1 cellular context compared by ENCODE assay signal in the genomic region with DNA sequence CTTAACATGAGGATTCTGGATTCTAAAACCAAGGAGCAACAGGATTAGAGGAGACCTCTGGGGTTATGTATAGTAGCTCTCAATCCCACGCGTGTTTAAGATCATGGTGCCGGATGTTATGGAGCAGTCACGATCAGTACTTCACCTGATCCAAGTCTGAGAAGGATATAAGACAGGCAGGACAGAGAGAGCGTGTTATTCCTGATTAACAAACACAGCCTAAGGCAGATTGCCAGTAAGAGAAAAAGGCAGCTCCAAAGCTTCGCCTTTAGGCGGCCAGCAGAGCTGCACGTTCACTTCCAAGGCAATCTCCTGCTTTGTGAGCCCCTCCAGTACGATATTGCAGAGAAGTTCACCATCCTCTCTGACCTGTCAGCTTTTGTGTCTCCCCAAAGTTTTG.
TF ChIP-seq lines count a peak whose summit lies in the region.

No MANE protein-coding gene starts in this region.

TF ChIP-seq in SK-N-SH, 30 proteins besides CTCF, POLR2A, EP300 and RAD21:
- no peak for TF ChIP-seq SIN3A (IDR thresholded peaks at IDR 0.05; ENCODE audit: borderline replicate concordance, low read depth, low read length)
- TF ChIP-seq TCF12 (IDR thresholded peaks at IDR 0.05), result no peak
- no peak for TF ChIP-seq EZH2phosphoT487 (IDR thresholded peaks at IDR 0.05; ENCODE audit: borderline replicate concordance, low read depth)
- TF ChIP-seq MXI1 (IDR thresholded peaks at IDR 0.05; ENCODE audit: low read depth, low read length), result no peak
- no peak for TF ChIP-seq RXRA (IDR thresholded peaks at IDR 0.05; ENCODE audit: borderline replicate concordance, low read depth)
- TF ChIP-seq YY1 (IDR thresholded peaks at IDR 0.05; ENCODE audit: low read depth), result no peak
- no peak for TF ChIP-seq GATA2 (CRISPR knock-in tag; IDR thresholded peaks at IDR 0.05)
